In the genomic region with DNA sequence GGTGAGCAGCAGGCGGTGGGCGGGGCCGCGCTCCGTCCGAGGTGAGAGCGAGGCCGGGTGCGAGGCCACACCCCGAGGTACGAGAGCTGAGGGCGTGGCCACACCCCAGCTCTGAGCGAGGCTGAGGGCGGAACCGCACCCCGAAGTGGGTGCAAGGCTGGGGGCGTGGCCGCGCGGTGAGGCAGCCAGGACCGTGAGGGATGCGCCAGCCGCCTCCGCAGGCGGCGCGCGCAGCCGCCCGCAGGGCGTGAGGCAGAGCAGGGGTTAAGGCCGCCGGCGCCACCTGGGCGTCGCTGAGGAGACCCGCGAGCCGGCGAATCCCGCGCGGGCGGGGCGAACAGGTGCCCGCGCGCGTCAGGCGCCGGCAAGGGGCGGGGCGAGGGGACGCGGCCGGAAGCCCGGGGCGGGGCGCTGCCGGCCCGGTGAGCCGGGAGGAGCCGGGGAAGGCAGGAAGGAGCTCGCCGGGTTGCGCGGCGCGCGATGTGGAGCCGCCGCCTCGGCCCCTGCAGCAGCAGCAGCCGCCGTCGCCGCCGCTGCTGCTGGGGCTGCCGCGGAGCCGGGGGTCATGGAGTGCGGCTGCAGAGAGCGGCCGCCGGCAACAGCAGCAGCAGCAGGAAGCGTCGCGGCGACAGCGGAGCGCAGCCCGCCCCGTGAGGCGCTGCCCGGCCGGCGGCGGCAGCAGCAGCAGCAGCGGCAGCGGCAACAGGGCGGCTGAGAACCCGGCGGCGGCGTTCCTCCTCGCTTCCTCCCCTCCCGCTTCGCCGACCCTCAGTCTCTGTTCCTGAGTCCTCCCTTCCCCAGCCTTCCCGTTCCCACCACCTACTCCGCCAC, we compare ENCODE assay signal across 1 cellular context.
A peak's percentile ranks its signal among the peaks of the same experiment; 100 is the strongest.
TF ChIP-seq lines count a peak whose summit lies in the region.

A gene with protein sequence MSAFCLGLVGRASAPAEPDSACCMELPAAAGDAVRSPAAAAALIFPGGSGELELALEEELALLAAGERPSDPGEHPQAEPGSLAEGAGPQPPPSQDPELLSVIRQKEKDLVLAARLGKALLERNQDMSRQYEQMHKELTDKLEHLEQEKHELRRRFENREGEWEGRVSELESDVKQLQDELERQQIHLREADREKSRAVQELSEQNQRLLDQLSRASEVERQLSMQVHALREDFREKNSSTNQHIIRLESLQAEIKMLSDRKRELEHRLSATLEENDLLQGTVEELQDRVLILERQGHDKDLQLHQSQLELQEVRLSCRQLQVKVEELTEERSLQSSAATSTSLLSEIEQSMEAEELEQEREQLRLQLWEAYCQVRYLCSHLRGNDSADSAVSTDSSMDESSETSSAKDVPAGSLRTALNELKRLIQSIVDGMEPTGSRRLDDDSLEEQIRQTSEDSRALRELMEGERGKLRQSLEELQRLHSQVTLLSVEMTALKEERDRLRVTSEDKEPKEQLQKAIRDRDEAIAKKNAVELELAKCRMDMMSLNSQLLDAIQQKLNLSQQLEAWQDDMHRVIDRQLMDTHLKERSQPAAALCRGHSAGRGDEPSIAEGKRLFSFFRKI (plus strand): TSS at position 449 of the 831 bp plus-strand sequence. CDS start 633 bp downstream, outside the sequence.

TF ChIP-seq in GM12878, 131 proteins besides CTCF, POLR2A, EP300 and RAD21 (continued from another document):
- TF ChIP-seq, protein P1, sequence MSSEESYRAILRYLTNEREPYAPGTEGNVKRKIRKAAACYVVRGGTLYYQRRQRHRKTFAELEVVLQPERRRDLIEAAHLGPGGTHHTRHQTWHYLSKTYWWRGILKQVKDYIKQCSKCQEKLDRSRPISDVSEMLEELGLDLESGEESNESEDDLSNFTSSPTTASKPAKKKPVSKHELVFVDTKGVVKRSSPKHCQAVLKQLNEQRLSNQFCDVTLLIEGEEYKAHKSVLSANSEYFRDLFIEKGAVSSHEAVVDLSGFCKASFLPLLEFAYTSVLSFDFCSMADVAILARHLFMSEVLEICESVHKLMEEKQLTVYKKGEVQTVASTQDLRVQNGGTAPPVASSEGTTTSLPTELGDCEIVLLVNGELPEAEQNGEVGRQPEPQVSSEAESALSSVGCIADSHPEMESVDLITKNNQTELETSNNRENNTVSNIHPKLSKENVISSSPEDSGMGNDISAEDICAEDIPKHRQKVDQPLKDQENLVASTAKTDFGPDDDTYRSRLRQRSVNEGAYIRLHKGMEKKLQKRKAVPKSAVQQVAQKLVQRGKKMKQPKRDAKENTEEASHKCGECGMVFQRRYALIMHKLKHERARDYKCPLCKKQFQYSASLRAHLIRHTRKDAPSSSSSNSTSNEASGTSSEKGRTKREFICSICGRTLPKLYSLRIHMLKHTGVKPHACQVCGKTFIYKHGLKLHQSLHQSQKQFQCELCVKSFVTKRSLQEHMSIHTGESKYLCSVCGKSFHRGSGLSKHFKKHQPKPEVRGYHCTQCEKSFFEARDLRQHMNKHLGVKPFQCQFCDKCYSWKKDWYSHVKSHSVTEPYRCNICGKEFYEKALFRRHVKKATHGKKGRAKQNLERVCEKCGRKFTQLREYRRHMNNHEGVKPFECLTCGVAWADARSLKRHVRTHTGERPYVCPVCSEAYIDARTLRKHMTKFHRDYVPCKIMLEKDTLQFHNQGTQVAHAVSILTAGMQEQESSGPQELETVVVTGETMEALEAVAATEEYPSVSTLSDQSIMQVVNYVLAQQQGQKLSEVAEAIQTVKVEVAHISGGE (CRISPR knock-in tag; IDR thresholded peaks at IDR 0.05): no peak
- TF ChIP-seq, protein P2, sequence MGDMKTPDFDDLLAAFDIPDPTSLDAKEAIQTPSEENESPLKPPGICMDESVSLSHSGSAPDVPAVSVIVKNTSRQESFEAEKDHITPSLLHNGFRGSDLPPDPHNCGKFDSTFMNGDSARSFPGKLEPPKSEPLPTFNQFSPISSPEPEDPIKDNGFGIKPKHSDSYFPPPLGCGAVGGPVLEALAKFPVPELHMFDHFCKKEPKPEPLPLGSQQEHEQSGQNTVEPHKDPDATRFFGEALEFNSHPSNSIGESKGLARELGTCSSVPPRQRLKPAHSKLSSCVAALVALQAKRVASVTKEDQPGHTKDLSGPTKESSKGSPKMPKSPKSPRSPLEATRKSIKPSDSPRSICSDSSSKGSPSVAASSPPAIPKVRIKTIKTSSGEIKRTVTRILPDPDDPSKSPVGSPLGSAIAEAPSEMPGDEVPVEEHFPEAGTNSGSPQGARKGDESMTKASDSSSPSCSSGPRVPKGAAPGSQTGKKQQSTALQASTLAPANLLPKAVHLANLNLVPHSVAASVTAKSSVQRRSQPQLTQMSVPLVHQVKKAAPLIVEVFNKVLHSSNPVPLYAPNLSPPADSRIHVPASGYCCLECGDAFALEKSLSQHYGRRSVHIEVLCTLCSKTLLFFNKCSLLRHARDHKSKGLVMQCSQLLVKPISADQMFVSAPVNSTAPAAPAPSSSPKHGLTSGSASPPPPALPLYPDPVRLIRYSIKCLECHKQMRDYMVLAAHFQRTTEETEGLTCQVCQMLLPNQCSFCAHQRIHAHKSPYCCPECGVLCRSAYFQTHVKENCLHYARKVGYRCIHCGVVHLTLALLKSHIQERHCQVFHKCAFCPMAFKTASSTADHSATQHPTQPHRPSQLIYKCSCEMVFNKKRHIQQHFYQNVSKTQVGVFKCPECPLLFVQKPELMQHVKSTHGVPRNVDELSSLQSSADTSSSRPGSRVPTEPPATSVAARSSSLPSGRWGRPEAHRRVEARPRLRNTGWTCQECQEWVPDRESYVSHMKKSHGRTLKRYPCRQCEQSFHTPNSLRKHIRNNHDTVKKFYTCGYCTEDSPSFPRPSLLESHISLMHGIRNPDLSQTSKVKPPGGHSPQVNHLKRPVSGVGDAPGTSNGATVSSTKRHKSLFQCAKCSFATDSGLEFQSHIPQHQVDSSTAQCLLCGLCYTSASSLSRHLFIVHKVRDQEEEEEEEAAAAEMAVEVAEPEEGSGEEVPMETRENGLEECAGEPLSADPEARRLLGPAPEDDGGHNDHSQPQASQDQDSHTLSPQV (IDR thresholded peaks at IDR 0.05): no peak
- TF ChIP-seq SP1 (IDR thresholded peaks at IDR 0.05; ENCODE audit: low read depth, low read length) (no peak), YY1 (IDR thresholded peaks at IDR 0.05; ENCODE audit: low read depth, low read length) (peak; percentile 5; the same call in 1 of the 2 replicates), ASH2L (IDR thresholded peaks at IDR 0.05; ENCODE audit: borderline replicate concordance, low read depth) (no peak), BHLHE40 (IDR thresholded peaks at IDR 0.05; ENCODE audit: borderline replicate concordance in 1 of 2, low read depth in 2 of 2, low read length in 1 of 2) (peak; percentile 23 to 79; a peak in 2 of 4 replicates)
